ENCODE assay signal across 8 cellular contexts in the genomic region with DNA sequence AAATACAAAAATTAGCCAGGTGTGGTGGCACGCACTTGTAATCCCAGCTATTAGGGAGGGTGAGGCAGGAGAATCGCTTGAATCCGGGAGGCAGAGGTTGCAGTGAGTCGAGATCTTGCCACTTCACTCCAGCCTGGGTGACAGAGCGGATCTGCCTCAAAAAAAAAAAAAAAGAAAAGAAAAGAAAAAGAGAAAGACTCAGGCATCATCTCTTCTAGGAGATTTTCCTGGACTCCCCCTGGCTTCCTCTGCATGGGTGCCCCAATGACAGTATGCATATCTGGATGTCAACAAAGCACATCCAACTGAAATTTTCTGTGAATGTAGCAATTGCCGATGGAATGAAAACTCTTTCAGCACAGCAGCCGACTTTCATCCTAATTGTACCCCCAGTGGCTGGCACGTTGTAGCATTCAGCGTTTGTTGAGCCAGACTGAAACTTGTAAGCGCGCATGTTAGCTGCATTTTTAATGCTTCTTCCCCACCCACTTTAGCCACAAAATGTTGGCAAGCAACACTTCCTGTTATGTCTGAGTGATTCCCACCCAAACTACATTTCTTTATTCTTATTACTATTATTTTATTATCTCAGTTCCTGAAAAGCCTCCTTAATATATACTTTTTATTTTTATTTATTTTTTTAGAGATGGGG.
DNase-seq lines count a peak whose midpoint lies in the region; ATAC-seq and TF ChIP-seq lines count a peak whose summit lies in the region.

No MANE protein-coding gene starts in this region.

- ATAC-seq in Right ventricle myocardium inferior = no peak

- TF ChIP-seq CTCF in cardiac muscle cell (IDR thresholded peaks at IDR 0.05; ENCODE audit: low read depth, low read length) (peak; percentile 16), RWPE1 (conservative IDR thresholded peaks at IDR 0.05; ENCODE audit: low read depth) (no peak), cardiac fibroblast (IDR thresholded peaks at IDR 0.05; ENCODE audit: low read depth, low read length) (peak; percentile 10)

- H3K27ac ChIP-seq in cardiac muscle cell (no peak overlapping the region), RWPE1 (peak overlapping the region; percentile 43), thymus (ENCODE audit: low read depth) (peak overlapping the region; percentile 2)

- H3K36me3 ChIP-seq in cardiac muscle cell = no peaks in the 10 kb centered on the region
- no peaks in the 10 kb centered on the region for H3K36me3 ChIP-seq in thymus (ENCODE audit: control insufficient read depth, insufficient read depth)

- DNase-seq in cardiac muscle cell (ENCODE audit: low read depth in 1 of 2, low spot score in 1 of 2) = peak in 1 of 2 donors; percentile 94
- DNase-seq in Right ventricle myocardium inferior (ENCODE audit: missing footprints) = no peak
- no peak for DNase-seq in RWPE1 (ENCODE audit: low spot score)
- DNase-seq in cardiac fibroblast (ENCODE audit: low read depth in 2 of 2) = peak; percentile 81 to 93
- no peak for DNase-seq in AG08396 (ENCODE audit: low spot score)
- no peak for DNase-seq in NCI-H345 treated with DMSO at 0.1 percent for 48 hours (lab: John Stamatoyannopoulos, UW; ENCODE audit: unreplicated experiment)
- DNase-seq in HEK293T (ENCODE audit: extremely low spot score) = no peak

- 51% methylated on average over 11 of the region's 11 CpGs for WGBS in thymus

- intact Hi-C loops in Right ventricle myocardium inferior (cut with DNase I) = no loop called here

- H3K4me3 ChIP-seq in cardiac muscle cell (no peak overlapping the region), cardiac fibroblast (replicated peaks in 1 of 2; ENCODE audit: low read depth in 2 of 2, low read length in 2 of 2) (no peak overlapping the region), thymus (ENCODE audit: low read length) (peak overlapping the region; percentile 7)

- CTCF ChIA-PET in RWPE1 (lab: Yijun Ruan, JAX) = interaction anchor here (0.8 kb wide), 1 partner anchor 17 kb away, joined by 3 read pairs; no protein-coding TSS in a partner anchor
- CTCF ChIA-PET in HEK293T (lab: Yijun Ruan, JAX) = no interaction called here

- POLR2A ChIA-PET in RWPE1 (lab: Yijun Ruan, JAX; ENCODE audit: low non-redundant PET) = no interaction called here
- POLR2A ChIA-PET in HEK293T (lab: Yijun Ruan, JAX) = no interaction called here

- H3K27me3 ChIP-seq in cardiac muscle cell (no peaks in the 10 kb centered on the region), thymus (ENCODE audit: control insufficient read depth, insufficient read depth) (no peaks in the 10 kb centered on the region)

- H3K9me3 ChIP-seq in cardiac muscle cell (ENCODE audit: low read depth) (no peaks in the 10 kb centered on the region), thymus (ENCODE audit: control insufficient read depth) (no peaks in the 10 kb centered on the region)

- H3K4me1 ChIP-seq in cardiac muscle cell (ENCODE audit: low read depth) (no peaks in the 10 kb centered on the region), thymus (ENCODE audit: control insufficient read depth, insufficient read depth, low read length) (peaks cover 2% of the 10 kb centered on the region)

TF ChIP-seq in HEK293T, 16 proteins besides CTCF, POLR2A, EP300 and RAD21:
- TF ChIP-seq HDGF (IDR thresholded peaks at IDR 0.05; ENCODE audit: borderline replicate concordance) = no peak
- no peak for TF ChIP-seq ZNF384 (IDR thresholded peaks at IDR 0.05)
- no peak for TF ChIP-seq CTBP1 (IDR thresholded peaks at IDR 0.05; ENCODE audit: borderline replicate concordance)
- TF ChIP-seq FOXA1 (IDR thresholded peaks at IDR 0.05) = no peak
- TF ChIP-seq, protein P1, sequence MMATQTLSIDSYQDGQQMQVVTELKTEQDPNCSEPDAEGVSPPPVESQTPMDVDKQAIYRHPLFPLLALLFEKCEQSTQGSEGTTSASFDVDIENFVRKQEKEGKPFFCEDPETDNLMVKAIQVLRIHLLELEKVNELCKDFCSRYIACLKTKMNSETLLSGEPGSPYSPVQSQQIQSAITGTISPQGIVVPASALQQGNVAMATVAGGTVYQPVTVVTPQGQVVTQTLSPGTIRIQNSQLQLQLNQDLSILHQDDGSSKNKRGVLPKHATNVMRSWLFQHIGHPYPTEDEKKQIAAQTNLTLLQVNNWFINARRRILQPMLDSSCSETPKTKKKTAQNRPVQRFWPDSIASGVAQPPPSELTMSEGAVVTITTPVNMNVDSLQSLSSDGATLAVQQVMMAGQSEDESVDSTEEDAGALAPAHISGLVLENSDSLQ (IDR thresholded peaks at IDR 0.05) = no peak
- no peak for TF ChIP-seq L3MBTL2 (conservative IDR thresholded peaks at IDR 0.05)

Comparison
In these comparisons a context has a peak if more than half of its experiments do, and no peak if none do; other contexts are left out.
1. DNase-seq: peak in cardiac fibroblast (2 of 2); none in Right ventricle myocardium inferior (single experiment), RWPE1 (single experiment), AG08396 (single experiment), NCI-H345 treated with DMSO at 0.1 percent for 48 hours (single experiment) and HEK293T (single experiment).